Comparison of ENCODE assay signal across 8 cellular contexts in the genomic region with DNA sequence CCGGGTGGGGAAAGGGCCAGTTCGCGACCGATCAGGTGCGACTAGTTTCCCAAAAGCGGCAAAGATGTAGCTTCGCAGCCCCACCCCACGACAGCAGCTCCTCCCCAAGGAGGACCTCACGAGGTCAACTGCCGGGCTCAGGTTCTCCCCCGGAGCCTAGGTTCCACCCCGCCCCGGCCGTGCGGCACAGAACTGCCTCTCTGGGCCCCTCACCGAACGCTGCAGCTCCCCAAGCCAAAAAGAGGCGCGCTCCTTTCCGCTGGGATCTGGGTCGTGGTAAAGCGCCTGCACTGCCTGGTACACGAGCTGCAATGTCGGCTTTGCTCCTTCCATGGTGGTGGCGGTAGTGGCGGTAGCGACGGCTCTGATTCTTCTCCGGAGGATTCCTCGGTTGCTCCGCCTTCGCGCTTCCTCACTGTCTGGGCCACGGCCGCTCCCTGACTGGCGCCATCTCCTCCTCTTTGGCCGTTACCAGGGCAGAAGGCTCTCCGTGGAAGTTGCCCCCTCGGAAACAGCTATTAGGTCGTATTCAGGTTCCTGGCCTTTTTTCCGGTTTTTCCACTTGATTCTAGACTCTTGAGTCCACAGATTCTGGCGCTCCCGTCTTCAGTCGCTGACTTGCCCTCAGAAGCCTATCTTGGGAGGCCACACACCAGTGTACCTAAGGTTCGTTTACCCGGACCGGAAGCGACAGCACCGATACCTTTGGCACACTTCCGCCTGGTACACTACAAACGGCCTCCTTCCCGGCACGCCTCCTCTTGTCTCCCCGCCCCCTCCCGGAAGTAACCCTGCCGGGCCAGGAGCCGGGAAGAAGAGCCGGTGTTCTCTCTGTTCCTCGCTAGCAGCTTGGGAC. TPM values are rescaled to one million over a fixed set of nuclear protein-coding genes. Genes with fewer than 3 reads are reported as not detected.
DNase-seq lines count a peak whose midpoint lies in the region; ATAC-seq, FAIRE-seq and TF ChIP-seq lines count a peak whose summit lies in the region.

Gene TNPO3 (minus strand): TSS at position 674 of the 856 bp plus-strand sequence. CDS start 341 bp downstream, at position 333.

- DNase-seq in NCI-H2196 (lab: John Stamatoyannopoulos, UW; ENCODE audit: unreplicated experiment) (peak; percentile 92), breast epithelium (ENCODE audit: low spot score in 2 of 2) (peak; percentile 92 to 93), iPS-NIHi11 (ENCODE audit: low spot score) (peak; percentile 97), small intestine (peak; percentile 96)

- H3K4me3 ChIP-seq in ACC112 (ENCODE audit: low read depth, low read length): peak within 1 kb of the TSS; percentile 99
- peak within 1 kb of the TSS; percentile 67 to 89 (median 84) for H3K4me3 ChIP-seq in breast epithelium
- H3K4me3 ChIP-seq in small intestine (ENCODE audit: low read depth in 1 of 2, low read length in 2 of 2): peak within 1 kb of the TSS; percentile 73 to 87

- H3K9me3 ChIP-seq in breast epithelium: no peaks in the 10 kb centered on the region
- H3K9me3 ChIP-seq in small intestine (ENCODE audit: control insufficient read depth, low read depth): no peaks in the 10 kb centered on the region

- H3K4me1 ChIP-seq in ACC112 (ENCODE audit: control insufficient read depth, insufficient read depth, low read length, unreplicated experiment) (peaks cover 7% of the 10 kb centered on the region), breast epithelium (peaks cover 4 to 7% of the 10 kb centered on the region in 2 donors), small intestine (ENCODE audit: control insufficient read depth in 2 of 2, insufficient read depth in 1 of 2, low read depth in 1 of 2, low read length in 1 of 2) (peaks cover 2% of the 10 kb centered on the region in 2 donors)

- peak; percentile 33 for TF ChIP-seq POLR2A in breast epithelium (IDR thresholded peaks at IDR 0.05)

- H3K27ac ChIP-seq in ACC112 (ENCODE audit: low read depth, low read length): peak within 1 kb of the TSS; percentile 89
- peak within 1 kb of the TSS; percentile 98 for H3K27ac ChIP-seq in VCaP
- H3K27ac ChIP-seq in breast epithelium: peak within 1 kb of the TSS; percentile 97 to 98
- H3K27ac ChIP-seq in small intestine (ENCODE audit: low read depth in 1 of 2, low read length in 1 of 2): peak within 1 kb of the TSS; percentile 91 to 92

- peaks cover 44% of the 10 kb centered on the region for H3K79me2 ChIP-seq in ACC112 (ENCODE audit: control insufficient read depth, insufficient read depth, low read length, unreplicated experiment)

- TF ChIP-seq CTCF in VCaP (conservative IDR thresholded peaks at IDR 0.05): no peak
- no peak for TF ChIP-seq CTCF in breast epithelium (IDR thresholded peaks at IDR 0.05)

- FAIRE-seq in small intestine (lab: Jason Lieb, UNC): no peak

- H3K36me3 ChIP-seq in ACC112 (ENCODE audit: insufficient read depth, low read length) (peaks cover 3% of the 10 kb centered on the region; the same call in 1 of the 2 replicates), breast epithelium (no peaks in the 10 kb centered on the region), small intestine (ENCODE audit: control insufficient read depth in 2 of 2, insufficient read depth in 2 of 2, low read length in 2 of 2) (peaks cover 0 to 2% of the 10 kb centered on the region in 2 donors)

- intact Hi-C loops in breast epithelium (cut with DNase I; ENCODE audit: low total_unique reads): no loop called here

- 0% methylated on average over 59 of the region's 59 CpGs for WGBS in small intestine, 3 donors

- peak; percentile 79 for ATAC-seq in GM18867 (IDR thresholded peaks at IDR 0.05; ENCODE audit: unreplicated experiment)
- peak; percentile 82 for ATAC-seq in HG03103 (IDR thresholded peaks at IDR 0.05; ENCODE audit: low read depth, unreplicated experiment)

- H2AFZ ChIP-seq in ACC112 (ENCODE audit: low read length, unreplicated experiment): peak within 1 kb of the TSS; percentile 97

- peaks cover 11% of the 10 kb centered on the region; the same call in 1 of the 2 replicates for H3K27me3 ChIP-seq in ACC112 (ENCODE audit: insufficient read depth, low read length)
- H3K27me3 ChIP-seq in breast epithelium: no peaks in the 10 kb centered on the region
- H3K27me3 ChIP-seq in small intestine (ENCODE audit: control insufficient read depth in 2 of 2, insufficient read depth in 2 of 2, low read length in 2 of 2): no peaks in the 10 kb centered on the region

RNA-seq across cellular contexts. Expression of gene TNPO3, which starts in this region (rescaled TPM):
- 10 to 100 TPM; 36.4 to 42.7 (median 36.6) TPM for total RNA-seq in breast epithelium
- 10 to 100 TPM; 14.1 to 18.9 (median 15.4) TPM for polyA plus RNA-seq in small intestine

Comparison
In these comparisons a context has a peak if more than half of its experiments do, and no peak if none do; other contexts are left out.
1. Peak in every context shown above with its lines: DNase-seq, ATAC-seq, H3K4me3 ChIP-seq and H3K27ac ChIP-seq.